In the genomic region with DNA sequence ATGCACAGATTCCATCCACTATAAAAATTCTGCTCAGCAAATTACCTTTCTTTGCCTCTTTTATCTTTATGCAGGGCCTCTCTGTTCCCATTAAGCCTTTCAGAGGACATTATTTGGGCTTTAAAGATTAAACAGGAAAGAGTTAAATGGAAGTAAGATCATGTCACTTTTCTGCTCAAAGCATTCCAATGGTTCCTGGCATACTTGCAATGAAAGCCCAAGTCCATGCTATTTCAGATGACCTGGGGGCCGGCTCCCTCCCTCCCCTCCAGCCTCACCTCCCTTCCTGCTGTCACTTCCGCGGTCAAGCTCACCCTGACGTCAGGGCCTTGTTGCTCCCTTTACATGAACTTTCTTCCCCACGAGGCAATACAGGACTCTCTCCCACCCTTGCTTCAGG, we compare ENCODE assay signal across 1 cellular context.
TF ChIP-seq lines count a peak whose summit lies in the region.

No MANE protein-coding gene starts in this region.

TF ChIP-seq in K562, 482 proteins besides CTCF, POLR2A, EP300 and RAD21 (continued from another document):
- TF ChIP-seq, protein P1, sequence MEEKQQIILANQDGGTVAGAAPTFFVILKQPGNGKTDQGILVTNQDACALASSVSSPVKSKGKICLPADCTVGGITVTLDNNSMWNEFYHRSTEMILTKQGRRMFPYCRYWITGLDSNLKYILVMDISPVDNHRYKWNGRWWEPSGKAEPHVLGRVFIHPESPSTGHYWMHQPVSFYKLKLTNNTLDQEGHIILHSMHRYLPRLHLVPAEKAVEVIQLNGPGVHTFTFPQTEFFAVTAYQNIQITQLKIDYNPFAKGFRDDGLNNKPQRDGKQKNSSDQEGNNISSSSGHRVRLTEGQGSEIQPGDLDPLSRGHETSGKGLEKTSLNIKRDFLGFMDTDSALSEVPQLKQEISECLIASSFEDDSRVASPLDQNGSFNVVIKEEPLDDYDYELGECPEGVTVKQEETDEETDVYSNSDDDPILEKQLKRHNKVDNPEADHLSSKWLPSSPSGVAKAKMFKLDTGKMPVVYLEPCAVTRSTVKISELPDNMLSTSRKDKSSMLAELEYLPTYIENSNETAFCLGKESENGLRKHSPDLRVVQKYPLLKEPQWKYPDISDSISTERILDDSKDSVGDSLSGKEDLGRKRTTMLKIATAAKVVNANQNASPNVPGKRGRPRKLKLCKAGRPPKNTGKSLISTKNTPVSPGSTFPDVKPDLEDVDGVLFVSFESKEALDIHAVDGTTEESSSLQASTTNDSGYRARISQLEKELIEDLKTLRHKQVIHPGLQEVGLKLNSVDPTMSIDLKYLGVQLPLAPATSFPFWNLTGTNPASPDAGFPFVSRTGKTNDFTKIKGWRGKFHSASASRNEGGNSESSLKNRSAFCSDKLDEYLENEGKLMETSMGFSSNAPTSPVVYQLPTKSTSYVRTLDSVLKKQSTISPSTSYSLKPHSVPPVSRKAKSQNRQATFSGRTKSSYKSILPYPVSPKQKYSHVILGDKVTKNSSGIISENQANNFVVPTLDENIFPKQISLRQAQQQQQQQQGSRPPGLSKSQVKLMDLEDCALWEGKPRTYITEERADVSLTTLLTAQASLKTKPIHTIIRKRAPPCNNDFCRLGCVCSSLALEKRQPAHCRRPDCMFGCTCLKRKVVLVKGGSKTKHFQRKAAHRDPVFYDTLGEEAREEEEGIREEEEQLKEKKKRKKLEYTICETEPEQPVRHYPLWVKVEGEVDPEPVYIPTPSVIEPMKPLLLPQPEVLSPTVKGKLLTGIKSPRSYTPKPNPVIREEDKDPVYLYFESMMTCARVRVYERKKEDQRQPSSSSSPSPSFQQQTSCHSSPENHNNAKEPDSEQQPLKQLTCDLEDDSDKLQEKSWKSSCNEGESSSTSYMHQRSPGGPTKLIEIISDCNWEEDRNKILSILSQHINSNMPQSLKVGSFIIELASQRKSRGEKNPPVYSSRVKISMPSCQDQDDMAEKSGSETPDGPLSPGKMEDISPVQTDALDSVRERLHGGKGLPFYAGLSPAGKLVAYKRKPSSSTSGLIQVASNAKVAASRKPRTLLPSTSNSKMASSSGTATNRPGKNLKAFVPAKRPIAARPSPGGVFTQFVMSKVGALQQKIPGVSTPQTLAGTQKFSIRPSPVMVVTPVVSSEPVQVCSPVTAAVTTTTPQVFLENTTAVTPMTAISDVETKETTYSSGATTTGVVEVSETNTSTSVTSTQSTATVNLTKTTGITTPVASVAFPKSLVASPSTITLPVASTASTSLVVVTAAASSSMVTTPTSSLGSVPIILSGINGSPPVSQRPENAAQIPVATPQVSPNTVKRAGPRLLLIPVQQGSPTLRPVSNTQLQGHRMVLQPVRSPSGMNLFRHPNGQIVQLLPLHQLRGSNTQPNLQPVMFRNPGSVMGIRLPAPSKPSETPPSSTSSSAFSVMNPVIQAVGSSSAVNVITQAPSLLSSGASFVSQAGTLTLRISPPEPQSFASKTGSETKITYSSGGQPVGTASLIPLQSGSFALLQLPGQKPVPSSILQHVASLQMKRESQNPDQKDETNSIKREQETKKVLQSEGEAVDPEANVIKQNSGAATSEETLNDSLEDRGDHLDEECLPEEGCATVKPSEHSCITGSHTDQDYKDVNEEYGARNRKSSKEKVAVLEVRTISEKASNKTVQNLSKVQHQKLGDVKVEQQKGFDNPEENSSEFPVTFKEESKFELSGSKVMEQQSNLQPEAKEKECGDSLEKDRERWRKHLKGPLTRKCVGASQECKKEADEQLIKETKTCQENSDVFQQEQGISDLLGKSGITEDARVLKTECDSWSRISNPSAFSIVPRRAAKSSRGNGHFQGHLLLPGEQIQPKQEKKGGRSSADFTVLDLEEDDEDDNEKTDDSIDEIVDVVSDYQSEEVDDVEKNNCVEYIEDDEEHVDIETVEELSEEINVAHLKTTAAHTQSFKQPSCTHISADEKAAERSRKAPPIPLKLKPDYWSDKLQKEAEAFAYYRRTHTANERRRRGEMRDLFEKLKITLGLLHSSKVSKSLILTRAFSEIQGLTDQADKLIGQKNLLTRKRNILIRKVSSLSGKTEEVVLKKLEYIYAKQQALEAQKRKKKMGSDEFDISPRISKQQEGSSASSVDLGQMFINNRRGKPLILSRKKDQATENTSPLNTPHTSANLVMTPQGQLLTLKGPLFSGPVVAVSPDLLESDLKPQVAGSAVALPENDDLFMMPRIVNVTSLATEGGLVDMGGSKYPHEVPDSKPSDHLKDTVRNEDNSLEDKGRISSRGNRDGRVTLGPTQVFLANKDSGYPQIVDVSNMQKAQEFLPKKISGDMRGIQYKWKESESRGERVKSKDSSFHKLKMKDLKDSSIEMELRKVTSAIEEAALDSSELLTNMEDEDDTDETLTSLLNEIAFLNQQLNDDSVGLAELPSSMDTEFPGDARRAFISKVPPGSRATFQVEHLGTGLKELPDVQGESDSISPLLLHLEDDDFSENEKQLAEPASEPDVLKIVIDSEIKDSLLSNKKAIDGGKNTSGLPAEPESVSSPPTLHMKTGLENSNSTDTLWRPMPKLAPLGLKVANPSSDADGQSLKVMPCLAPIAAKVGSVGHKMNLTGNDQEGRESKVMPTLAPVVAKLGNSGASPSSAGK (IDR thresholded peaks at IDR 0.05) = no peak
- TF ChIP-seq, protein P2, sequence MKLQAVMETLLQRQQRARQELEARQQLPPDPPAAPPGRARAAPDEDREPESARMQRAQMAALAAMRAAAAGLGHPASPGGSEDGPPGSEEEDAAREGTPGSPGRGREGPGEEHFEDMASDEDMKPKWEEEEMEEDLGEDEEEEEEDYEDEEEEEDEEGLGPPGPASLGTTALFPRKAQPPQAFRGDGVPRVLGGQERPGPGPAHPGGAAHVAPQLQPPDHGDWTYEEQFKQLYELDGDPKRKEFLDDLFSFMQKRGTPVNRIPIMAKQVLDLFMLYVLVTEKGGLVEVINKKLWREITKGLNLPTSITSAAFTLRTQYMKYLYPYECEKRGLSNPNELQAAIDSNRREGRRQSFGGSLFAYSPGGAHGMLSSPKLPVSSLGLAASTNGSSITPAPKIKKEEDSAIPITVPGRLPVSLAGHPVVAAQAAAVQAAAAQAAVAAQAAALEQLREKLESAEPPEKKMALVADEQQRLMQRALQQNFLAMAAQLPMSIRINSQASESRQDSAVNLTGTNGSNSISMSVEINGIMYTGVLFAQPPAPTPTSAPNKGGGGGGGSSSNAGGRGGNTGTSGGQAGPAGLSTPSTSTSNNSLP (IDR thresholded peaks at IDR 0.05; ENCODE audit: borderline replicate concordance, low read depth, low read length) = no peak
- no peak for TF ChIP-seq JUND (IDR thresholded peaks at IDR 0.05; ENCODE audit: borderline replicate concordance, low read depth, low read length)
- no peak for TF ChIP-seq JUND (tag; IDR thresholded peaks at IDR 0.05; ENCODE audit: borderline replicate concordance, low read depth, low read length)
- TF ChIP-seq GABPA (tag; conservative IDR thresholded peaks at IDR 0.05; ENCODE audit: low read depth) = peak; percentile 26; the same call in 1 of the 2 replicates
- 0 out of 2 replicates have a peak, but pooled peaks have one; percentile 11 for TF ChIP-seq CREM (IDR thresholded peaks at IDR 0.05; ENCODE audit: low read depth)
